18 cellular contexts compared by ENCODE assay signal in genomic region chr4:138110815-138111214, GRCh38.
DNase-seq lines count a peak whose midpoint lies in the region; ATAC-seq and TF ChIP-seq lines count a peak whose summit lies in the region.
"Had no signal": no experiment of that assay in that cellular context is flagged by ENCODE, and none has a peak within 500 bp of the region (broad histone marks: within the 10 kb centered on the region; RNA-seq: fewer than 3 reads in every experiment).

No MANE protein-coding gene starts in this region.

- H3K4me3 ChIP-seq in brain microvascular endothelial cell (ENCODE audit: low read depth, low read length) (no peak overlapping the region), mesodermal cell (ENCODE audit: extremely low read depth, insufficient read depth, low read length, poor library complexity, severe bottlenecking) (no peak overlapping the region)
- H3K4me3 ChIP-seq: K562, right lobe of liver had no signal

- DNase-seq in brain microvascular endothelial cell (no peak), NCI-H526 treated with DMSO at 0.1 percent for 48 hours (lab: John Stamatoyannopoulos, UW) (no peak)
- DNase-seq in activated T-cell treated with anti-CD3 and anti-CD28 coated beads, Interleukin-2, amount 50 U/mL, for 48 hours, result no peak
- DNase-seq: activated CD4-positive, alpha-beta T cell treated with anti-CD3 and anti-CD28 coated beads, Interleukin-2, amount 10 ng/mL, durations not matched to agents 7 days and 5 days; activated naive CD8-positive, alpha-beta T cell treated with anti-CD3 and anti-CD28 coated beads, Interleukin-2, amount 50 U/mL, for 24 hours; activated T-cell treated with anti-CD3 and anti-CD28 coated beads, Interleukin-2, amount 50 U/mL, for 24 hours; erythroblast; hypothalamus; NCI-H1436 treated with DMSO at 0.1 percent for 48 hours; NCI-H774; right lobe of liver; stimulated activated CD4-positive, alpha-beta T cell treated with anti-CD3 and anti-CD28 coated beads, Interleukin-4, amount 100 ng/mL, for 24 hours; T-helper 9 cell had no signal

- no peak for TF ChIP-seq CTCF in brain microvascular endothelial cell (IDR thresholded peaks at IDR 0.05; ENCODE audit: low read depth, low read length, missing control alignments)

- no peaks in the 10 kb centered on the region for H3K36me3 ChIP-seq in brain microvascular endothelial cell (replicated peaks)
- no peaks in the 10 kb centered on the region for H3K36me3 ChIP-seq in mesodermal cell (ENCODE audit: control insufficient read depth, insufficient read depth, low read length)
- H3K36me3 ChIP-seq: right lobe of liver had no signal

- H3K27ac ChIP-seq in brain microvascular endothelial cell, result peak overlapping the region; percentile 37
- peak overlapping the region; percentile 55 for H3K27ac ChIP-seq in mesodermal cell (ENCODE audit: low read depth, low read length, severe bottlenecking)
- H3K27ac ChIP-seq: right lobe of liver had no signal

- H3K9me3 ChIP-seq in mesodermal cell (ENCODE audit: control insufficient read depth, low read length), result no peaks in the 10 kb centered on the region
- H3K9me3 ChIP-seq: right lobe of liver had no signal

- peaks cover 6% of the 10 kb centered on the region for H3K4me1 ChIP-seq in mesodermal cell (ENCODE audit: control insufficient read depth, insufficient read depth, low read length, poor library complexity, severe bottlenecking)
- H3K4me1 ChIP-seq: right lobe of liver had no signal

- WGBS in mesodermal cell (ENCODE audit: insufficient coverage in 2 of 2), 2 experiments, result no CpG with 5 or more reads among the region's 1 CpG

- in situ Hi-C loops in brain microvascular endothelial cell (cut with HindIII; ENCODE audit: low pct_ligation_motif_present, low sequenced_read_pairs), result no loop called here

- H3K27me3 ChIP-seq in brain microvascular endothelial cell (replicated peaks), result no peaks in the 10 kb centered on the region
- H3K27me3 ChIP-seq: right lobe of liver had no signal

- ATAC-seq in GM18868 (IDR thresholded peaks at IDR 0.05; ENCODE audit: unreplicated experiment) (peak; percentile 49), HG03442 (IDR thresholded peaks at IDR 0.05; ENCODE audit: unreplicated experiment) (peak; percentile 41), HG03108 (IDR thresholded peaks at IDR 0.05; ENCODE audit: unreplicated experiment) (no peak)
- ATAC-seq: activated naive CD8-positive, alpha-beta T cell treated with anti-CD3 and anti-CD28 coated beads, Interleukin-2, amount 50 U/mL, for 24 hours; K562; right lobe of liver had no signal
